1 cellular context compared by ENCODE assay signal in the genomic region with DNA sequence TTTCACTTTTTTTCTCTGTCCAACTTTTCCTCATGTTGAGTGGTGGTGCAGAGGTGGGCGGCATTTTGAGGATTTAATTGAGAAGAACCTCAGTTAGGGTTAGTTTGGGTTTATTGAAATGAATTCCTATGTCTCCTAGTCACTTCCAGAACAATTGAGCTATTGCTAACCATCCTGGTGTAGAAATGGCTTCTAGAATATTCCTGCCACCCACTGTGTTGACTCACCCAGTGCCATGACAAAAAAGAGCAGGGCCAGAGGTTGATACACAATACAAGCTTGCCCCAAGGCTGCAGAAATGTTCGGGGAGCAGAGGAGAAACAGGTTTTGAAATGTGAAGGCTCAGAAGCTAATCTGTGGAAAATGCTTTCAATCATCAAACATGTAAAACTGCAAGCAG.
TF ChIP-seq lines count a peak whose summit lies in the region.

No MANE protein-coding gene starts in this region.

TF ChIP-seq in IMR-90, 13 proteins besides CTCF, POLR2A, EP300 and RAD21:
- TF ChIP-seq CEBPB (IDR thresholded peaks at IDR 0.05; ENCODE audit: low read depth, low read length) (peak; percentile 27; the same call in 1 of the 2 replicates), RFX5 (IDR thresholded peaks at IDR 0.05; ENCODE audit: low read depth, low read length) (no peak), MAZ (IDR thresholded peaks at IDR 0.05; ENCODE audit: borderline replicate concordance, low read depth, low read length) (no peak), MAFK (IDR thresholded peaks at IDR 0.05; ENCODE audit: low read depth, low read length) (no peak), BHLHE40 (IDR thresholded peaks at IDR 0.05; ENCODE audit: low read depth, low read length) (no peak), CHD1 (IDR thresholded peaks at IDR 0.05; ENCODE audit: low read depth, low read length) (no peak), MXI1 (IDR thresholded peaks at IDR 0.05; ENCODE audit: borderline replicate concordance, low read depth, low read length) (no peak), RCOR1 (IDR thresholded peaks at IDR 0.05; ENCODE audit: insufficient replicate concordance, low read length) (no peak)
